ENCODE assay signal across 39 cellular contexts in genomic region chr3:96977671-96978070, GRCh38.
"Had no signal": no experiment of that assay in that cellular context is flagged by ENCODE, and none has a peak within 500 bp of the region (broad histone marks: within the 10 kb centered on the region; RNA-seq: fewer than 3 reads in every experiment).

No MANE protein-coding gene starts in this region.

- ATAC-seq: activated naive CD4-positive, alpha-beta T cell treated with anti-CD3 and anti-CD28 coated beads, Interleukin-2, amount 50 U/mL, for 72 hours; activated naive CD8-positive, alpha-beta T cell treated with anti-CD3 and anti-CD28 coated beads, Interleukin-2, amount 50 U/mL, for 24 hours; activated T-cell treated with anti-CD3 and anti-CD28 coated beads, Interleukin-2, amount 50 U/mL, for 4 hours; activated T-cell treated with anti-CD3 and anti-CD28 coated beads, Interleukin-2, amount 50 U/mL, for 72 hours; activated T-helper 17 cell treated with anti-CD3 and anti-CD28 coated beads, Interleukin-2, amount 50 U/mL, for 72 hours; body of pancreas had no signal

- H3K9me3 Mint-ChIP-seq: activated naive CD4-positive, alpha-beta T cell treated with anti-CD3 and anti-CD28 coated beads, Interleukin-2, amount 10 ng/mL, durations not matched to agents 7 days and 5 days; activated naive CD4-positive, alpha-beta T cell treated with anti-CD3 and anti-CD28 coated beads, Interleukin-2, amount 50 U/mL, for 24 hours; activated naive CD8-positive, alpha-beta T cell treated with anti-CD3 and anti-CD28 coated beads for 36 hours; activated naive CD8-positive, alpha-beta T cell treated with anti-CD3 and anti-CD28 coated beads, Interleukin-2, amount 10 ng/mL, durations not matched to agents 7 days and 5 days; activated T-cell treated with anti-CD3 and anti-CD28 coated beads, Interleukin-2, amount 50 U/mL, for 4 hours; activated T-helper 1 cell treated with anti-CD3 and anti-CD28 coated beads, Interleukin-12 subunit alpha, Interleukin-12 subunit beta, Interleukin-2, Interleukin-4 antibody, amounts not matched to agents 30 ng/mL and 10 ng/mL and 1 ng/mL, durations not matched to agents 14 hours and 24 hours and 36 hours; activated T-helper 17 cell treated with anti-CD3 and anti-CD28 coated beads, Interleukin-2, amount 50 U/mL, for 72 hours had no signal

- H3K27me3 Mint-ChIP-seq: activated naive CD4-positive, alpha-beta T cell treated with anti-CD3 and anti-CD28 coated beads, Interleukin-2, amount 10 ng/mL, durations not matched to agents 7 days and 5 days; activated naive CD4-positive, alpha-beta T cell treated with anti-CD3 and anti-CD28 coated beads, Interleukin-2, amount 50 U/mL, for 24 hours; activated naive CD8-positive, alpha-beta T cell; activated naive CD8-positive, alpha-beta T cell treated with anti-CD3 and anti-CD28 coated beads for 36 hours; activated naive CD8-positive, alpha-beta T cell treated with anti-CD3 and anti-CD28 coated beads, Interleukin-2, amount 10 ng/mL, durations not matched to agents 7 days and 5 days; activated naive CD8-positive, alpha-beta T cell treated with anti-CD3 and anti-CD28 coated beads, Interleukin-2, amount 50 U/mL, for 24 hours; activated T-cell treated with anti-CD3 and anti-CD28 coated beads, Interleukin-2, amount 50 U/mL, for 24 hours; activated T-helper 17 cell treated with anti-CD3 and anti-CD28 coated beads, Interleukin-2, amount 50 U/mL, for 72 hours; central memory CD8-positive, alpha-beta T cell had no signal

- H3K36me3 ChIP-seq: adrenal gland, ascending aorta, brain microvascular endothelial cell, breast epithelium, cardiac muscle cell had no signal

- H3K27ac ChIP-seq: adrenal gland, ascending aorta, body of pancreas, brain microvascular endothelial cell, breast epithelium, cardiac muscle cell had no signal

- H3K27me3 ChIP-seq: adrenal gland, ascending aorta, body of pancreas, brain microvascular endothelial cell, breast epithelium, cardiac muscle cell had no signal

- H3K27ac Mint-ChIP-seq: activated naive CD4-positive, alpha-beta T cell treated with anti-CD3 and anti-CD28 coated beads for 36 hours; activated naive CD4-positive, alpha-beta T cell treated with anti-CD3 and anti-CD28 coated beads, Interleukin-2, amount 10 ng/mL, durations not matched to agents 7 days and 5 days; activated naive CD4-positive, alpha-beta T cell treated with anti-CD3 and anti-CD28 coated beads, Interleukin-2, amount 50 U/mL, for 24 hours; activated naive CD4-positive, alpha-beta T cell treated with anti-CD3 and anti-CD28 coated beads, Interleukin-2, amount 50 U/mL, for 72 hours; activated naive CD8-positive, alpha-beta T cell; activated naive CD8-positive, alpha-beta T cell treated with anti-CD3 and anti-CD28 coated beads for 36 hours; activated naive CD8-positive, alpha-beta T cell treated with anti-CD3 and anti-CD28 coated beads, Interleukin-2, amount 10 ng/mL, durations not matched to agents 7 days and 5 days; activated naive CD8-positive, alpha-beta T cell treated with anti-CD3 and anti-CD28 coated beads, Interleukin-2, amount 50 U/mL, for 24 hours; activated T-cell treated with anti-CD3 and anti-CD28 coated beads, Interleukin-2, amount 50 U/mL, for 24 hours; activated T-cell treated with anti-CD3 and anti-CD28 coated beads, Interleukin-2, amount 50 U/mL, for 72 hours; activated T-helper 1 cell treated with anti-CD3 and anti-CD28 coated beads, Interleukin-12 subunit alpha, Interleukin-12 subunit beta, Interleukin-2, Interleukin-4 antibody, amounts not matched to agents 30 ng/mL and 10 ng/mL and 1 ng/mL, durations not matched to agents 14 hours and 24 hours and 36 hours; activated T-helper 17 cell treated with anti-CD3 and anti-CD28 coated beads, Interleukin-2, amount 50 U/mL, for 72 hours; activated T-helper 2 cell treated with anti-CD3 and anti-CD28 coated beads, Interferon-gamma antibody, Interleukin-2, Interleukin-4, amounts not matched to agents 10 μg/mL and 5 μg/mL and 100 μg/mL, durations not matched to agents 14 hours and 24 hours and 36 hours; brain had no signal

- H3K9me3 ChIP-seq: adrenal gland, ascending aorta, body of pancreas, breast epithelium had no signal

- H3K4me1 Mint-ChIP-seq: activated naive CD4-positive, alpha-beta T cell treated with anti-CD3 and anti-CD28 coated beads, Interleukin-2, amount 10 ng/mL, durations not matched to agents 7 days and 5 days; activated naive CD4-positive, alpha-beta T cell treated with anti-CD3 and anti-CD28 coated beads, Interleukin-2, amount 50 U/mL, for 24 hours; activated naive CD8-positive, alpha-beta T cell treated with anti-CD3 and anti-CD28 coated beads for 36 hours; activated naive CD8-positive, alpha-beta T cell treated with anti-CD3 and anti-CD28 coated beads, Interleukin-2, amount 10 ng/mL, durations not matched to agents 7 days and 5 days; activated naive CD8-positive, alpha-beta T cell treated with anti-CD3 and anti-CD28 coated beads, Interleukin-2, amount 50 U/mL, for 24 hours; activated T-helper 17 cell treated with anti-CD3 and anti-CD28 coated beads, Interleukin-2, amount 50 U/mL, for 72 hours; brain; central memory CD8-positive, alpha-beta T cell had no signal

- H3K4me3 ChIP-seq: adrenal gland, ascending aorta, body of pancreas, breast epithelium, cardiac muscle cell had no signal

- DNase-seq: activated effector memory CD4-positive, alpha-beta T cell treated with anti-CD3 and anti-CD28 coated beads, Interleukin-2, amount 50 U/mL, for 16 hours; activated effector memory CD4-positive, alpha-beta T cell treated with Interleukin-2 at 50 U/mL for 16 hours; activated gamma-delta T cell; activated gamma-delta T cell treated with Interleukin-2 at 50 U/mL for 16 hours; activated naive CD4-positive, alpha-beta T cell; activated naive CD4-positive, alpha-beta T cell treated with anti-CD3 and anti-CD28 coated beads for 36 hours; activated naive CD4-positive, alpha-beta T cell treated with anti-CD3 and anti-CD28 coated beads, Interleukin-2, amount 10 ng/mL, durations not matched to agents 7 days and 5 days; activated naive CD4-positive, alpha-beta T cell treated with anti-CD3 and anti-CD28 coated beads, Interleukin-2, amount 50 U/mL, for 16 hours; activated naive CD4-positive, alpha-beta T cell treated with Interleukin-2 at 50 U/mL for 16 hours; activated naive CD8-positive, alpha-beta T cell treated with anti-CD3 and anti-CD28 coated beads for 36 hours; activated naive CD8-positive, alpha-beta T cell treated with anti-CD3 and anti-CD28 coated beads, Interleukin-2, amount 10 ng/mL, durations not matched to agents 7 days and 5 days; activated naive CD8-positive, alpha-beta T cell treated with anti-CD3 and anti-CD28 coated beads, Interleukin-2, amount 50 U/mL, for 24 hours; activated T-cell treated with anti-CD3 and anti-CD28 coated beads for 4 hours; activated T-cell treated with anti-CD3 and anti-CD28 coated beads, Interleukin-2, amount 50 U/mL, for 1 hour; activated T-cell treated with anti-CD3 and anti-CD28 coated beads, Interleukin-2, amount 50 U/mL, for 24 hours; activated T-cell treated with anti-CD3 and anti-CD28 coated beads, Interleukin-2, amount 50 U/mL, for 4 hours; activated T-cell treated with anti-CD3 and anti-CD28 coated beads, Interleukin-2, amount 50 U/mL, for 48 hours; activated T-cell treated with anti-CD3 and anti-CD28 coated beads, Interleukin-2, amount 50 U/mL, for 72 hours; adrenal gland; amniotic stem cell; amygdala; anterior cingulate cortex; aorta; body of pancreas; brain microvascular endothelial cell; caudate nucleus; cerebellar nuclear complex had no signal

- H3K4me3 Mint-ChIP-seq: activated naive CD4-positive, alpha-beta T cell treated with anti-CD3 and anti-CD28 coated beads for 36 hours; activated naive CD4-positive, alpha-beta T cell treated with anti-CD3 and anti-CD28 coated beads, Interleukin-2, amount 10 ng/mL, durations not matched to agents 7 days and 5 days; activated naive CD4-positive, alpha-beta T cell treated with anti-CD3 and anti-CD28 coated beads, Interleukin-2, amount 50 U/mL, for 24 hours; activated naive CD8-positive, alpha-beta T cell; activated naive CD8-positive, alpha-beta T cell treated with anti-CD3 and anti-CD28 coated beads for 36 hours; activated naive CD8-positive, alpha-beta T cell treated with anti-CD3 and anti-CD28 coated beads, Interleukin-2, amount 10 ng/mL, durations not matched to agents 7 days and 5 days; activated naive CD8-positive, alpha-beta T cell treated with anti-CD3 and anti-CD28 coated beads, Interleukin-2, amount 50 U/mL, for 24 hours; activated T-cell treated with anti-CD3 and anti-CD28 coated beads, Interleukin-2, amount 50 U/mL, for 24 hours; activated T-cell treated with anti-CD3 and anti-CD28 coated beads, Interleukin-2, amount 50 U/mL, for 4 hours; activated T-cell treated with anti-CD3 and anti-CD28 coated beads, Interleukin-2, amount 50 U/mL, for 72 hours; activated T-helper 1 cell treated with anti-CD3 and anti-CD28 coated beads, Interleukin-12 subunit alpha, Interleukin-12 subunit beta, Interleukin-2, Interleukin-4 antibody, amounts not matched to agents 30 ng/mL and 10 ng/mL and 1 ng/mL, durations not matched to agents 14 hours and 24 hours and 36 hours; activated T-helper 17 cell treated with anti-CD3 and anti-CD28 coated beads, Interleukin-2, amount 50 U/mL, for 72 hours; brain; central memory CD8-positive, alpha-beta T cell had no signal

- FAIRE-seq: astrocyte had no signal

- H3K4me1 ChIP-seq: adrenal gland, ascending aorta, body of pancreas, breast epithelium had no signal

- H3K36me3 Mint-ChIP-seq: activated naive CD4-positive, alpha-beta T cell treated with anti-CD3 and anti-CD28 coated beads, Interleukin-2, amount 10 ng/mL, durations not matched to agents 7 days and 5 days; activated naive CD4-positive, alpha-beta T cell treated with anti-CD3 and anti-CD28 coated beads, Interleukin-2, amount 50 U/mL, for 24 hours; activated naive CD8-positive, alpha-beta T cell; activated naive CD8-positive, alpha-beta T cell treated with anti-CD3 and anti-CD28 coated beads for 36 hours; activated naive CD8-positive, alpha-beta T cell treated with anti-CD3 and anti-CD28 coated beads, Interleukin-2, amount 10 ng/mL, durations not matched to agents 7 days and 5 days; brain had no signal
